Comparison of ENCODE assay signal across 17 cellular contexts in the genomic region with DNA sequence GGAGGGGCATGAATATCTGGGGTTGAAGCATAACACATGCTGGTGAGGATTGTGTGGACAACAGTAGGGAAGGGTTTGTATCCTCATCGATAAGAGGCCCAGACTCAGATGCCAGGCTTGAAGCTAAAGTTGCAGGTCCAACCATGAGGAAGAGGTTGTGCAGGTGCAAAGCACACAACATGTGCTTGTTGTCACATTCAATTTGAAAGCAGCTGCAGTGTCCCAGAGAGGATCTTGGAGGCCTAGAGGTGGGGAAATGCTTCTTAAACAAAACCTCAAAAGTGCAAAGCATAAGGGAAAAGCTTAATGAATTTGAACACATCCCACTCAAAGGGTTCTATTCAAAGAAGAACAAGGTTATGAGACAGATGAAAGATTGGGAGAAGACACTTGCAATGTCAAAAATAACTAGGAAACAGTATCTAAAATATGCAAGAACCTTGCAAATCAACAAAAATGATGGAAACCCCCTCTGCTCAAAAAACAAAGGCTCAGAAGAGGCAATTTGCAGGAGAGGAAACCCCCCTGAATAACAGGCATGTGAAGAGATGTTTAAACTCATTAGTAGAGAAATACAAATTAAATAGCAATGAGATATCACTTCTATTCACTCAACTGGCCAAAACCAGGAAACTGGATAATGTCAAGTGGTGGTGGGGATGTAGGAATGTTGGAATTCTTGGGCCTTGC.
DNase-seq lines count a peak whose midpoint lies in the region; ATAC-seq and TF ChIP-seq lines count a peak whose summit lies in the region.
"Had no signal": no experiment of that assay in that cellular context is flagged by ENCODE, and none has a peak within 500 bp of the region (broad histone marks: within the 10 kb centered on the region; RNA-seq: fewer than 3 reads in every experiment).

No MANE protein-coding gene starts in this region.

- in situ Hi-C loops in GM23248 (cut with MboI), result loop anchor here (25.0 kb wide), 1 partner anchor 183 kb away; no protein-coding TSS in a partner anchor

- peaks cover 4% of the 10 kb centered on the region; the same call in 1 of the 2 replicates for H3K9me2 ChIP-seq in GM23248 (ENCODE audit: insufficient read depth)

- H2AFZ ChIP-seq in GM23248 (peak overlapping the region; percentile 66), osteoblast (ENCODE audit: low read length) (no peak overlapping the region)

- H3K4me1 ChIP-seq in BLaER1 treated with 17β-estradiol and CSF1 and Interleukin-3, amounts not matched to agents 10 nM and 100 nM, result peaks cover 19 to 62% (median 49%) of the 10 kb centered on the region in 10 experiments
- H3K4me1 ChIP-seq in GM23248 (ENCODE audit: insufficient read depth) (peaks cover 38% of the 10 kb centered on the region), osteoblast (ENCODE audit: insufficient read depth, low read length) (peaks cover 18% of the 10 kb centered on the region), thyroid gland (peaks cover 13 to 14% of the 10 kb centered on the region in 2 donors)

- H4K20me1 ChIP-seq in BLaER1 treated with 17β-estradiol and CSF1 and Interleukin-3, amounts not matched to agents 10 nM and 100 nM, result no peaks in the 10 kb centered on the region
- H4K20me1 ChIP-seq in GM23248 (ENCODE audit: insufficient read depth), result no peaks in the 10 kb centered on the region
- H4K20me1 ChIP-seq in osteoblast (ENCODE audit: insufficient read depth, low read length), result no peaks in the 10 kb centered on the region

- intact Hi-C loops in thyroid gland (cut with DNase I), result no loop called here

- 53 to 55% methylated on average over 1 of the region's 1 CpG for WGBS in GM23248 (ENCODE audit: low coverage in 1 of 2, low lambda C conversion rate in 2 of 2, missing lambda C conversion rate in 2 of 2), 2 experiments
- 31 to 65% methylated on average over 1 of the region's 1 CpG for WGBS in thyroid gland, 2 donors

- peaks cover 32% of the 10 kb centered on the region for H3F3A ChIP-seq in GM23248 (ENCODE audit: insufficient read depth)

- no peaks in the 10 kb centered on the region for H3K36me3 ChIP-seq in BLaER1 treated with 17β-estradiol and CSF1 and Interleukin-3, amounts not matched to agents 10 nM and 100 nM
- H3K36me3 ChIP-seq in GM23248 (ENCODE audit: low read depth) (no peaks in the 10 kb centered on the region), osteoblast (ENCODE audit: insufficient read depth, low read length) (no peaks in the 10 kb centered on the region), thyroid gland (no peaks in the 10 kb centered on the region)
- H3K36me3 ChIP-seq: colonic mucosa, neutrophil, Peyer's patch had no signal

- H3K27me3 ChIP-seq in BLaER1 treated with 17β-estradiol and CSF1 and Interleukin-3, amounts not matched to agents 10 nM and 100 nM, result no peaks in the 10 kb centered on the region
- H3K27me3 ChIP-seq in GM23248 (replicated peaks; ENCODE audit: insufficient read depth) (no peaks in the 10 kb centered on the region), osteoblast (ENCODE audit: insufficient read depth, low read length) (no peaks in the 10 kb centered on the region), thyroid gland (no peaks in the 10 kb centered on the region)
- H3K27me3 ChIP-seq: colonic mucosa, Peyer's patch had no signal

- no peak for TF ChIP-seq POLR2A in thyroid gland (IDR thresholded peaks at IDR 0.05)

- ATAC-seq in GM21360 (IDR thresholded peaks at IDR 0.05; ENCODE audit: unreplicated experiment) (no peak), HG03159 (IDR thresholded peaks at IDR 0.05; ENCODE audit: unreplicated experiment) (no peak)
- ATAC-seq: right cardiac atrium had no signal

- no peak overlapping the region for H3K4me3 ChIP-seq in BLaER1 treated with 17β-estradiol and CSF1 and Interleukin-3, amounts not matched to agents 10 nM and 100 nM
- H3K4me3 ChIP-seq in GM23248 (peak overlapping the region; percentile 59), osteoblast (ENCODE audit: insufficient read depth, low read length) (no peak overlapping the region), thyroid gland (replicated peaks in 1 of 3) (no peak overlapping the region)
- H3K4me3 ChIP-seq: colonic mucosa, Peyer's patch had no signal

- no peak overlapping the region for H3K9ac ChIP-seq in BLaER1 treated with 17β-estradiol and CSF1 and Interleukin-3, amounts not matched to agents 10 nM and 100 nM
- peak overlapping the region; percentile 22 for H3K9ac ChIP-seq in GM23248

- peak overlapping the region in 9 of 11 experiments; percentile 49 to 81 (median 66); a peak in 17 of 22 replicates for H3K4me2 ChIP-seq in BLaER1 treated with 17β-estradiol and CSF1 and Interleukin-3, amounts not matched to agents 10 nM and 100 nM
- H3K4me2 ChIP-seq in GM23248 (ENCODE audit: unreplicated experiment) (peak overlapping the region; percentile 82), osteoblast (ENCODE audit: insufficient read depth, low read length) (peak overlapping the region; percentile 55)

- TF ChIP-seq CTCF in VCaP (conservative IDR thresholded peaks at IDR 0.05) (no peak), osteoblast (IDR thresholded peaks at IDR 0.05; ENCODE audit: extremely low read depth, low read depth, low read length) (no peak), thyroid gland (IDR thresholded peaks at IDR 0.05) (no peak)

- H3K79me2 ChIP-seq in GM23248 (ENCODE audit: insufficient read depth) (0 out of 2 replicates have a peak, but pooled peaks cover 8% of the 10 kb centered on the region), osteoblast (ENCODE audit: insufficient read depth, low read length) (no peaks in the 10 kb centered on the region)

- H3K9me3 ChIP-seq in BLaER1 treated with 17β-estradiol and CSF1 and Interleukin-3, amounts not matched to agents 10 nM and 100 nM (replicated peaks in 1 of 11), result peaks cover 0 to 10% (median 4%) of the 10 kb centered on the region in 11 experiments; a peak in 7 of 22 replicates
- no peaks in the 10 kb centered on the region for H3K9me3 ChIP-seq in GM23248 (ENCODE audit: low read depth)
- no peaks in the 10 kb centered on the region for H3K9me3 ChIP-seq in osteoblast (ENCODE audit: low read depth, low read length)
- no peaks in the 10 kb centered on the region for H3K9me3 ChIP-seq in thyroid gland
- H3K9me3 ChIP-seq: colonic mucosa, neutrophil, Peyer's patch had no signal

- H3K27ac ChIP-seq in BLaER1 treated with 17β-estradiol and CSF1 and Interleukin-3, amounts not matched to agents 10 nM and 100 nM, result no peak overlapping the region
- peak overlapping the region; percentile 69 for H3K27ac ChIP-seq in GM23248
- H3K27ac ChIP-seq in VCaP, result peak overlapping the region; percentile 62
- H3K27ac ChIP-seq in osteoblast (ENCODE audit: low read depth, low read length), result no peak overlapping the region
- H3K27ac ChIP-seq in thyroid gland, result no peak overlapping the region
- H3K27ac ChIP-seq: colonic mucosa, neutrophil, Peyer's patch had no signal

- DNase-seq in GM23248, result no peak
- DNase-seq in osteoblast (ENCODE audit: insufficient read length, low spot score, missing footprints), result no peak
- DNase-seq in thyroid gland, result no peak
- DNase-seq: activated B cell treated with CpG ODN at 0.5 μM for 24 hours; activated CD8-positive, alpha-beta memory T cell treated with anti-CD3 and anti-CD28 coated beads, Interleukin-2, amount 50 U/mL, for 4 hours; activated naive CD4-positive, alpha-beta T cell; colonic mucosa; hypothalamus; kidney glomerular epithelial cell; NCI-H748 treated with DMSO at 0.1 percent for 48 hours; Peyer's patch; right cardiac atrium had no signal

Comparison
In these comparisons a context has a peak if more than half of its experiments do, and no peak if none do; other contexts are left out.
1. H3K27ac ChIP-seq: peak in GM23248 (single experiment) and VCaP (single experiment); none in BLaER1 treated with 17β-estradiol and CSF1 and Interleukin-3, amounts not matched to agents 10 nM and 100 nM (0 of 11), osteoblast (single experiment) and thyroid gland (0 of 3).
2. Peak in every context shown above with its lines, with median percentiles within 50 percentile points of each other: H3K4me2 ChIP-seq.